Comparison of ENCODE assay signal across 8 cellular contexts in the genomic region with DNA sequence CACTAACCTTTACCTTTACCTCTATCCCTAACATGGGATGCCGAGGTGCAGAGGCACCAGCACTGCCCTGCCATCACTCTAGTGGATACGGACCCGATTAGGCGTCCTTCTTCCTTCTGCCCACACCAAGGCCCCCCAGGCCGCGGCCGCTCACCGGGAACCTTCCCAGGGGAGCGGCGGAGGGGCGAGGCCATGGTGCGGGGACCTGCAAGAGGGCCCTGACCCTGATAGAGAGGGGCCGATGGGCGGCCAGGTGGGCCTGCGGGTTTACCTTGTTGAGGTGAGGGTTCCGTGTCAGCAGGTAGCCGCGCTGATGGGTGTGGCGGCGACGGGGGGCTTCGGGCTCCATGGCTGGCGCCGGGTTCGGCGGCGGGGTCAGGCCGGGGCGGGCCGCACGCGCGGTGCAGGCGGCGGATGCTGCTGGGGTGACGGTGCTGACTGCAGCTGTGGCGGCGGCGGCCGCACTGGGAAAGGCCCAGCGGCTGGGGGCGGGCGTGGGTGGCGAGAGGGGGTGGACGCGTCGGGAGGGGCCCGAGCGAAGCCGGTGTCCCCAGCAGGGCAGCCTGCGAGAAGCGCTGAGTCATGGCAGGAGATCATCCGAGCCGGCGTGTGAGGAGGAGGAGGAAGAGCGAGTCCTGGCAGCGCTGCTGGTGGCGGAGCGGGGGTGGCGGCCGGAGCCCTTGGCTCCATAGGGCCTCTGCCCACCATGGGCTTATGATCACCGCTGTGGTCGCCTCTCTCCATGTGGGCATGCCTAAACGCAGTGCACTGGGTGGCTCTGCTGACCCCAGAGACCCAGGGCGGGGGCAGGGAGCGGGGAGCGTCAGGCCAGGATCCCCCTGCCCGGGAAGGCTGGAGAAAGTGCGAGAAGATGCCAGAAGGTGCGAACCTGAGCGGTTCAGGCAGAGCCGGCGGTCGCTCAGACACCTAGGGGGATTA. TPM values are rescaled to one million over a fixed set of nuclear protein-coding genes. Genes with fewer than 3 reads are reported as not detected.
A peak's percentile ranks its signal among the peaks of the same experiment; 100 is the strongest.
DNase-seq lines count a peak whose midpoint lies in the region; ATAC-seq and TF ChIP-seq lines count a peak whose summit lies in the region.

A gene (minus strand): TSS at position 446 of the 939 bp plus-strand sequence. CDS start 97 bp downstream, at position 349.

- H4K20me1 ChIP-seq in smooth muscle cell (ENCODE audit: low read depth): no peaks in the 10 kb centered on the region

- H3K27me3 Mint-ChIP-seq in T-cell: peaks cover 20% of the 10 kb centered on the region in 2 donors

- H3K27ac ChIP-seq in smooth muscle cell (ENCODE audit: low read depth): peak within 1 kb of the TSS; percentile 84

- POLR2A ChIA-PET in T-cell (lab: Charles Lee): interaction anchor here in 1 of 2 donors (0.5 kb wide), 1 partner anchor 123 kb away, joined by 5 read pairs; no protein-coding TSS in a partner anchor

- no peaks in the 10 kb centered on the region for H3K9me3 ChIP-seq in smooth muscle cell (replicated peaks; ENCODE audit: low read depth)

- peak within 1 kb of the TSS; percentile 79 for H3K4me3 ChIP-seq in smooth muscle cell

- H3K9ac ChIP-seq in smooth muscle cell (ENCODE audit: low read depth): peak within 1 kb of the TSS; percentile 94

- H3K4me2 ChIP-seq in smooth muscle cell: peak within 1 kb of the TSS; percentile 98

- H2AFZ ChIP-seq in smooth muscle cell (ENCODE audit: low read depth): peak within 1 kb of the TSS; percentile 26

- H3K4me3 Mint-ChIP-seq in T-cell: peak within 1 kb of the TSS; percentile 13 to 41 (median 22)

- 3% methylated on average over 55 of the region's 74 CpGs for whole genome bisulfite sequencing in smooth muscle cell (ENCODE audit: low lambda C conversion rate)

- H3K27me3 ChIP-seq in smooth muscle cell (ENCODE audit: low read depth): no peaks in the 10 kb centered on the region

- peaks cover 18% of the 10 kb centered on the region for H3F3A ChIP-seq in smooth muscle cell (ENCODE audit: low read depth)

- peaks cover 0 to 3% (median 3%) of the 10 kb centered on the region in 3 donors for H3K9me3 Mint-ChIP-seq in T-cell

- CTCF ChIA-PET in T-cell (lab: Charles Lee): no interaction called here

- DNase-seq in DMS 273 (lab: John Stamatoyannopoulos, UW; ENCODE audit: unreplicated experiment): peak; percentile 88
- peak in 31 of 34 experiments; percentile 1 to 58 (median 23) for DNase-seq in T-cell
- DNase-seq in cerebellar cortex (ENCODE audit: low spot score): peak; percentile 44
- DNase-seq in inferior parietal cortex (ENCODE audit: extremely low spot score): peak; percentile 72
- peak; percentile 78 for DNase-seq in smooth muscle cell (lab: John Stamatoyannopoulos, UW; ENCODE audit: unreplicated experiment)
- no peak for DNase-seq in AML-193 (lab: John Stamatoyannopoulos, UW)

- no peaks in the 10 kb centered on the region for H3K36me3 ChIP-seq in smooth muscle cell (ENCODE audit: low read depth)

- no peak within 1 kb of the TSS for H3K27ac Mint-ChIP-seq in T-cell

- peaks cover 5% of the 10 kb centered on the region for H3K4me1 ChIP-seq in smooth muscle cell (ENCODE audit: low read depth)

- H3K36me3 Mint-ChIP-seq in T-cell: no peaks in the 10 kb centered on the region

- H3K4me1 Mint-ChIP-seq in T-cell: no peaks in the 10 kb centered on the region

- ATAC-seq in GM19455 (IDR thresholded peaks at IDR 0.05; ENCODE audit: unreplicated experiment): peak; percentile 34
- peak; percentile 74 for ATAC-seq in HG03460 (IDR thresholded peaks at IDR 0.05; ENCODE audit: unreplicated experiment)
- peak; percentile 41 to 59 (median 58) for ATAC-seq in T-cell (replicated peaks in 1 of 4)

- peaks cover 48% of the 10 kb centered on the region for H3K79me2 ChIP-seq in smooth muscle cell (ENCODE audit: low read depth)

- TF ChIP-seq CTCF in smooth muscle cell (IDR thresholded peaks at IDR 0.05; ENCODE audit: borderline replicate concordance, insufficient read depth, poor library complexity, severe bottlenecking): no peak

RNA-seq across cellular contexts. Expression of the gene that starts here (rescaled TPM):
- 1 to 10 TPM in 2 of 5 donors, under 1 TPM in 3; 0.10 to 1.0 (median 0.88) TPM for total RNA-seq in T-cell
- 29.4 and 32.4 TPM in 2 replicates for total RNA-seq in smooth muscle cell
- polyA plus RNA-seq in smooth muscle cell: 31.4 and 32.0 TPM in 2 replicates

Comparison
In these comparisons a context has a peak if more than half of its experiments do, and no peak if none do; other contexts are left out.
1. RNA of the gene that starts here (total RNA-seq): 29.4 to 32.4 TPM in smooth muscle cell; 0.10 to 1.0 TPM in T-cell; every median in the first group is over 10 times any median in the second.
2. DNase-seq: peak in DMS 273 (single experiment), T-cell (31 of 34), cerebellar cortex (single experiment), inferior parietal cortex (single experiment) and smooth muscle cell (single experiment); none in AML-193 (0 of 2).
3. Peak in every context shown above with its lines, with median percentiles within 50 percentile points of each other: ATAC-seq.